In the genomic region with DNA sequence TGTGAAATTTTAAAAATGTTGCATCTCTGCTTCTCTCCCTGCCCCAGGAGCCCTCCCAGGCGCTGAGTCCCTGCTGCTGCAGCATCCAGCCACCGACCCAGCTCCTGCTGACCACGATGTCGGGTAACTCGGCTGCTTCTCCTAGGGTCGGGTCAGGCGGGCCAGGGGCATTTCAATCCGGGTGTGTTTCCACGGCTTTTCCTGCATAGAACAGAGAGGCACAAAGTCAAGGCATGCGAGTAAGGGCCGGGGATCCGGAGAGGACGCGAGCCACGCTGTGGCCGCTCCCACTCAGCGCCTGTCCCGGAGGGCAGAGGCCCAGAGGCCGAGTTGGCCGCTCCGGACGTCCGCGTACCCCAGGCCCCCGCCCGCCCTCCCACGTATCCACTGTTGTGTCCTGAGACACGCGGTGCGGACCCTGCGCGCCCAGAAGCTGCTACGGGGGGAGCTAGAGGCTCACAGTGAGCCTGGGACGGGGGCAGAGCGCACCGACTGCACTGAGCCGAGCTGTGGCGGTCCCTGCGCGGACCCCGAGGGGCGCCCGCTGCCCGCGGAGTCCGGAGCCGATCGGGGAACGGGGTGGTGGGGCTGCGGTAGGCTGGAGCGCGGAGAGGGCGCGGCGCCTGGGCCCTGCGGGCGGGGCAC, we compare ENCODE assay signal across 8 cellular contexts. TPM values are rescaled to one million over a fixed set of nuclear protein-coding genes. Genes with fewer than 3 reads are reported as not detected.
DNase-seq lines count a peak whose midpoint lies in the region; ATAC-seq and TF ChIP-seq lines count a peak whose summit lies in the region.

A gene with protein sequence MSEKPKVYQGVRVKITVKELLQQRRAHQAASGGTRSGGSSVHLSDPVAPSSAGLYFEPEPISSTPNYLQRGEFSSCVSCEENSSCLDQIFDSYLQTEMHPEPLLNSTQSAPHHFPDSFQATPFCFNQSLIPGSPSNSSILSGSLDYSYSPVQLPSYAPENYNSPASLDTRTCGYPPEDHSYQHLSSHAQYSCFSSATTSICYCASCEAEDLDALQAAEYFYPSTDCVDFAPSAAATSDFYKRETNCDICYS (plus strand): TSS at position 81 of the 645 bp plus-strand sequence. CDS start 36 bp downstream, at position 117.

- no peak for TF ChIP-seq POLR2A in GM18505 (IDR thresholded peaks at IDR 0.05; ENCODE audit: borderline replicate concordance, extremely low read depth, insufficient read depth, insufficient read length)

- peak within 1 kb of the TSS; percentile 63 for H3K9ac ChIP-seq in HUES48 (ENCODE audit: low read depth, low read length)

- H3K27ac ChIP-seq in HUES48 (ENCODE audit: low read depth, low read length) = no peak within 1 kb of the TSS

- H3K36me3 ChIP-seq in HUES48 (ENCODE audit: control insufficient read depth, insufficient read depth, low read length) = no peaks in the 10 kb centered on the region

- peaks cover 37% of the 10 kb centered on the region for H3K27me3 ChIP-seq in HUES48 (ENCODE audit: control insufficient read depth, insufficient read depth, low read length)

- TF ChIP-seq CTCF in omental fat pad (IDR thresholded peaks at IDR 0.05) = no peak

- DNase-seq in omental fat pad (ENCODE audit: low spot score) = no peak
- no peak for DNase-seq in activated CD8-positive, alpha-beta memory T cell treated with anti-CD3 and anti-CD28 coated beads for 24 hours
- DNase-seq in NCI-H1694 (lab: John Stamatoyannopoulos, UW) = no peak
- no peak for DNase-seq in COR-L47 (lab: John Stamatoyannopoulos, UW)
- no peak for DNase-seq in NCI-H748 (lab: John Stamatoyannopoulos, UW; ENCODE audit: unreplicated experiment)

- H3K9me3 ChIP-seq in HUES48 (ENCODE audit: control insufficient read depth, insufficient read depth, low read length) = no peaks in the 10 kb centered on the region

- peak within 1 kb of the TSS; percentile 73 for H3K4me3 ChIP-seq in HUES48 (ENCODE audit: low read depth, low read length)

- ATAC-seq in GM18505 (IDR thresholded peaks at IDR 0.05; ENCODE audit: unreplicated experiment) (peak; percentile 34), esophagus mucosa (peak; percentile 23), omental fat pad (ENCODE audit: low FRiP score) (peak; percentile 61)

- peaks cover 28% of the 10 kb centered on the region for H3K4me1 ChIP-seq in HUES48 (ENCODE audit: control insufficient read depth, insufficient read depth, low read length)

RNA-seq across cellular contexts. Expression of the gene that starts here (rescaled TPM):
- 3.8 TPM for total RNA-seq in esophagus mucosa
- total RNA-seq in omental fat pad = 1 to 10 TPM in 1 of 4 donors, under 1 TPM in 2, not detected in 1; 0.50 to 4.7 (median 0.84) TPM
